ENCODE assay signal across 17 cellular contexts in the genomic region with DNA sequence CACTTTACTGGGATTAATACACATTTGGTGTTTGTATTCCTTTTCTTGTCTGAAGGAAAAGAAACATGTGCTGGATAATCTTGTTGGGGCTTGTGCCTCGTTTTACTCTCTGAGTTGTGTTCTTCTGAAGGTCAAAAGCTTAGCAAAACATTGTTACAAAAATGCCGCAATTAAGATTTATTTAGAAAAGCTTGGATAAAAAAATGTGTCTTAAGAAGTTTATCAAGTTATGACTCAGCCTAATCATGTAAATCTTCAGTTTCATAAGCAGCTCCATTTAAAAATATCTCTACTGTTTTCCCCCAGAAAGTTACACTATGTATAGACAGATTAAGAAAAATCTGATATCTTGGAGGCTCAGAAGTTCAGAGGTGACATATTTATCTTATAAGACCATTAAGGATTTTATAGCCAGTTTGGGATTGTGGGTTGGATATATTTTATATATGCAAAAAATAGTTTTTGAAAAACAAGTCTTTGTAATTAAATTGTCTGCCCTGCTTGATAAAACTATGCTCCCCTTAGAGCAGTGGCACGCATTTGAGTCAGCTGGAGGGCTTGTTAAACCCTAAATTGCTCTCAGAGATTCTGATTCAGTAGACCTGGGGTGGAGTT. TPM values are rescaled to one million over a fixed set of nuclear protein-coding genes. Genes with fewer than 3 reads are reported as not detected.
DNase-seq lines count a peak whose midpoint lies in the region; ATAC-seq and TF ChIP-seq lines count a peak whose summit lies in the region.
"Had no signal": no experiment of that assay in that cellular context is flagged by ENCODE, and none has a peak within 500 bp of the region (broad histone marks: within the 10 kb centered on the region; RNA-seq: fewer than 3 reads in every experiment).

No MANE protein-coding gene starts in this region.

- ATAC-seq in SK-N-SH treated with all-trans-retinoic acid at 6 μM for 48 hours = peak; percentile 21; the same call in 1 of the 3 replicates
- no peak for ATAC-seq in HG03196 (IDR thresholded peaks at IDR 0.05; ENCODE audit: unreplicated experiment)
- ATAC-seq in GM23338 = no peak
- no peak for ATAC-seq in GM18502 (IDR thresholded peaks at IDR 0.05; ENCODE audit: poor library complexity, unreplicated experiment)
- ATAC-seq: CD8-positive, alpha-beta T cell; Panc1; Right ventricle myocardium inferior had no signal

- H3K4me1 ChIP-seq in fibroblast of lung (ENCODE audit: control insufficient read depth, extremely low read depth, insufficient read depth, low read length) (peaks cover 17% of the 10 kb centered on the region), GM23338 (ENCODE audit: insufficient read depth) (peaks cover 6% of the 10 kb centered on the region; the same call in 1 of the 2 replicates)

- H3K9me3 ChIP-seq in fibroblast of lung (ENCODE audit: control insufficient read depth, insufficient read depth, low read depth, low read length) = no peaks in the 10 kb centered on the region

- H3K79me2 ChIP-seq in fibroblast of lung (ENCODE audit: control insufficient read depth, insufficient read depth, low read length) = no peaks in the 10 kb centered on the region
- no peaks in the 10 kb centered on the region for H3K79me2 ChIP-seq in GM23338 (replicated peaks; ENCODE audit: insufficient read depth)

- H3K9ac ChIP-seq in fibroblast of lung (ENCODE audit: insufficient read depth, low read length) = no peak overlapping the region

- DNase-seq in EH (ENCODE audit: low read depth) = peak; percentile 79
- peak; percentile 15 to 80 for DNase-seq in fibroblast of lung (ENCODE audit: low read depth in 2 of 2)
- DNase-seq in superior temporal gyrus (ENCODE audit: extremely low spot score) = peak; percentile 58
- no peak for DNase-seq in GM23338 (ENCODE audit: low spot score)
- no peak for DNase-seq in NCI-H345 (lab: John Stamatoyannopoulos, UW)
- DNase-seq: CD8-positive, alpha-beta T cell; KG1; NCI-H1092 treated with DMSO at 0.1 percent for 48 hours; NCI-H1694 treated with DMSO at 0.1 percent for 48 hours had no signal

- H3K4me1 Mint-ChIP-seq in GM23338 = peaks cover 24% of the 10 kb centered on the region

- H3K9me3 Mint-ChIP-seq in GM23338 = no peaks in the 10 kb centered on the region
- H3K9me3 Mint-ChIP-seq: CD8-positive, alpha-beta T cell had no signal

- H3K4me3 Mint-ChIP-seq in GM23338 = no peak overlapping the region
- H3K4me3 Mint-ChIP-seq: CD8-positive, alpha-beta T cell had no signal

- no peaks in the 10 kb centered on the region for H3F3A ChIP-seq in GM23338 (replicated peaks; ENCODE audit: low read depth)

- TF ChIP-seq CTCF in fibroblast of lung (conservative IDR thresholded peaks at IDR 0.05 in 1 of 2, IDR thresholded peaks at IDR 0.05 in 1 of 2; ENCODE audit: low read depth in 1 of 2, low read length in 2 of 2) (no peak), GM23338 (conservative IDR thresholded peaks at IDR 0.05; ENCODE audit: low read depth in 2 of 2) (no peak)

- no peaks in the 10 kb centered on the region for H4K20me1 ChIP-seq in fibroblast of lung (ENCODE audit: control insufficient read depth, extremely low read depth, insufficient read depth, low read length)
- H4K20me1 ChIP-seq in GM23338 (replicated peaks; ENCODE audit: insufficient read depth) = no peaks in the 10 kb centered on the region

- H3K27ac ChIP-seq in fibroblast of lung (ENCODE audit: insufficient read depth, low read length) (no peak overlapping the region), GM23338 (ENCODE audit: low read depth) (no peak overlapping the region)
- H3K27ac ChIP-seq: SK-N-MC had no signal

- H3K27ac Mint-ChIP-seq in GM23338 = no peak overlapping the region
- H3K27ac Mint-ChIP-seq: CD8-positive, alpha-beta T cell had no signal

- H3K27me3 Mint-ChIP-seq in GM23338 (ENCODE audit: insufficient read depth, low read depth, poor library complexity) = no peaks in the 10 kb centered on the region

- no peak overlapping the region for H2AFZ ChIP-seq in fibroblast of lung (ENCODE audit: low read length)
- H2AFZ ChIP-seq in GM23338 = no peak overlapping the region

- H3K4me3 ChIP-seq in fibroblast of lung (replicated peaks in 1 of 4; ENCODE audit: control extremely low read depth in 1 of 4, insufficient read depth in 1 of 4, low read depth in 3 of 4, low read length in 4 of 4) (no peak overlapping the region), GM23338 (no peak overlapping the region)
- H3K4me3 ChIP-seq: SK-N-MC had no signal

- peak overlapping the region; percentile 30 for H3K4me2 ChIP-seq in fibroblast of lung (ENCODE audit: extremely low read depth, insufficient read depth, low read length)
- no peak overlapping the region for H3K4me2 ChIP-seq in GM23338

- H3K9me2 ChIP-seq in GM23338 (ENCODE audit: insufficient read depth) = no peaks in the 10 kb centered on the region

- no peaks in the 10 kb centered on the region for H3K36me3 Mint-ChIP-seq in GM23338 (ENCODE audit: low read depth)
- H3K36me3 Mint-ChIP-seq: CD8-positive, alpha-beta T cell had no signal

- H3K36me3 ChIP-seq in fibroblast of lung (ENCODE audit: control insufficient read depth, insufficient read depth, low read length) (no peaks in the 10 kb centered on the region), GM23338 (ENCODE audit: insufficient read depth) (no peaks in the 10 kb centered on the region)

- no peaks in the 10 kb centered on the region for H3K27me3 ChIP-seq in fibroblast of lung (ENCODE audit: control insufficient read depth, insufficient read depth, low read length)
- no peaks in the 10 kb centered on the region for H3K27me3 ChIP-seq in GM23338 (ENCODE audit: insufficient read depth)

TF ChIP-seq in SK-N-SH treated with all-trans-retinoic acid at 6 μM for 48 hours, 23 proteins besides CTCF, POLR2A, EP300 and RAD21 (continues in another document):
- TF ChIP-seq, protein P1, sequence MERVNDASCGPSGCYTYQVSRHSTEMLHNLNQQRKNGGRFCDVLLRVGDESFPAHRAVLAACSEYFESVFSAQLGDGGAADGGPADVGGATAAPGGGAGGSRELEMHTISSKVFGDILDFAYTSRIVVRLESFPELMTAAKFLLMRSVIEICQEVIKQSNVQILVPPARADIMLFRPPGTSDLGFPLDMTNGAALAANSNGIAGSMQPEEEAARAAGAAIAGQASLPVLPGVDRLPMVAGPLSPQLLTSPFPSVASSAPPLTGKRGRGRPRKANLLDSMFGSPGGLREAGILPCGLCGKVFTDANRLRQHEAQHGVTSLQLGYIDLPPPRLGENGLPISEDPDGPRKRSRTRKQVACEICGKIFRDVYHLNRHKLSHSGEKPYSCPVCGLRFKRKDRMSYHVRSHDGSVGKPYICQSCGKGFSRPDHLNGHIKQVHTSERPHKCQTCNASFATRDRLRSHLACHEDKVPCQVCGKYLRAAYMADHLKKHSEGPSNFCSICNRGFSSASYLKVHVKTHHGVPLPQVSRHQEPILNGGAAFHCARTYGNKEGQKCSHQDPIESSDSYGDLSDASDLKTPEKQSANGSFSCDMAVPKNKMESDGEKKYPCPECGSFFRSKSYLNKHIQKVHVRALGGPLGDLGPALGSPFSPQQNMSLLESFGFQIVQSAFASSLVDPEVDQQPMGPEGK (CRISPR knock-in tag; IDR thresholded peaks at IDR 0.05; ENCODE audit: borderline replicate concordance) = no peak
- TF ChIP-seq SNAI2 (CRISPR knock-in tag; IDR thresholded peaks at IDR 0.05) (no peak), ARNTL (CRISPR knock-in tag; IDR thresholded peaks at IDR 0.05; ENCODE audit: borderline replicate concordance, low read depth) (no peak)

TF ChIP-seq in GM23338, 12 proteins besides CTCF, POLR2A, EP300 and RAD21 (continues in another document):
- TF ChIP-seq, protein P2, sequence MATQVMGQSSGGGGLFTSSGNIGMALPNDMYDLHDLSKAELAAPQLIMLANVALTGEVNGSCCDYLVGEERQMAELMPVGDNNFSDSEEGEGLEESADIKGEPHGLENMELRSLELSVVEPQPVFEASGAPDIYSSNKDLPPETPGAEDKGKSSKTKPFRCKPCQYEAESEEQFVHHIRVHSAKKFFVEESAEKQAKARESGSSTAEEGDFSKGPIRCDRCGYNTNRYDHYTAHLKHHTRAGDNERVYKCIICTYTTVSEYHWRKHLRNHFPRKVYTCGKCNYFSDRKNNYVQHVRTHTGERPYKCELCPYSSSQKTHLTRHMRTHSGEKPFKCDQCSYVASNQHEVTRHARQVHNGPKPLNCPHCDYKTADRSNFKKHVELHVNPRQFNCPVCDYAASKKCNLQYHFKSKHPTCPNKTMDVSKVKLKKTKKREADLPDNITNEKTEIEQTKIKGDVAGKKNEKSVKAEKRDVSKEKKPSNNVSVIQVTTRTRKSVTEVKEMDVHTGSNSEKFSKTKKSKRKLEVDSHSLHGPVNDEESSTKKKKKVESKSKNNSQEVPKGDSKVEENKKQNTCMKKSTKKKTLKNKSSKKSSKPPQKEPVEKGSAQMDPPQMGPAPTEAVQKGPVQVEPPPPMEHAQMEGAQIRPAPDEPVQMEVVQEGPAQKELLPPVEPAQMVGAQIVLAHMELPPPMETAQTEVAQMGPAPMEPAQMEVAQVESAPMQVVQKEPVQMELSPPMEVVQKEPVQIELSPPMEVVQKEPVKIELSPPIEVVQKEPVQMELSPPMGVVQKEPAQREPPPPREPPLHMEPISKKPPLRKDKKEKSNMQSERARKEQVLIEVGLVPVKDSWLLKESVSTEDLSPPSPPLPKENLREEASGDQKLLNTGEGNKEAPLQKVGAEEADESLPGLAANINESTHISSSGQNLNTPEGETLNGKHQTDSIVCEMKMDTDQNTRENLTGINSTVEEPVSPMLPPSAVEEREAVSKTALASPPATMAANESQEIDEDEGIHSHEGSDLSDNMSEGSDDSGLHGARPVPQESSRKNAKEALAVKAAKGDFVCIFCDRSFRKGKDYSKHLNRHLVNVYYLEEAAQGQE (IDR thresholded peaks at IDR 0.05; ENCODE audit: unreplicated experiment) = no peak
- no peak for TF ChIP-seq EZH2 (IDR thresholded peaks at IDR 0.05; ENCODE audit: low read depth, unreplicated experiment)

RNA-seq across cellular contexts. Expression of a gene that starts 56.5 kb away (rescaled TPM):
- 107 and 131 TPM in 2 replicates for total RNA-seq in fibroblast of lung
- 316 and 440 TPM in 2 replicates for polyA plus RNA-seq in fibroblast of lung
- 399 and 524 TPM in 2 replicates for polyA plus RNA-seq in fibroblast of lung (2012)
- 1,316 and 1,408 TPM in 2 replicates for polyA minus RNA-seq in fibroblast of lung (ENCODE audit: low replicate concordance)
- total RNA-seq in GM23338 (2014; rRNA removed; shearing (Covaris generic)) = 8.1 and 8.3 TPM in 2 replicates
- polyA plus RNA-seq in GM23338 (2016; fragmentation: Nextera tagmentation; extraction: Ambion mirVana) = 5.2 and 6.8 TPM in 2 replicates
- total RNA-seq: A673; CD8-positive, alpha-beta T cell; MCF 10A had no signal

Comparison
In these comparisons a context has a peak if more than half of its experiments do, and no peak if none do; other contexts are left out.
1. DNase-seq: peak in EH (single experiment), fibroblast of lung (2 of 2) and superior temporal gyrus (single experiment); none in GM23338 (single experiment) and NCI-H345 (single experiment).
2. RNA of a gene that starts 56.5 kb away (total RNA-seq): 107 to 131 TPM in fibroblast of lung; 8.1 to 8.3 TPM in GM23338; every median in the first group is over 10 times any median in the second.